21 cellular contexts compared by ENCODE assay signal in the genomic region with DNA sequence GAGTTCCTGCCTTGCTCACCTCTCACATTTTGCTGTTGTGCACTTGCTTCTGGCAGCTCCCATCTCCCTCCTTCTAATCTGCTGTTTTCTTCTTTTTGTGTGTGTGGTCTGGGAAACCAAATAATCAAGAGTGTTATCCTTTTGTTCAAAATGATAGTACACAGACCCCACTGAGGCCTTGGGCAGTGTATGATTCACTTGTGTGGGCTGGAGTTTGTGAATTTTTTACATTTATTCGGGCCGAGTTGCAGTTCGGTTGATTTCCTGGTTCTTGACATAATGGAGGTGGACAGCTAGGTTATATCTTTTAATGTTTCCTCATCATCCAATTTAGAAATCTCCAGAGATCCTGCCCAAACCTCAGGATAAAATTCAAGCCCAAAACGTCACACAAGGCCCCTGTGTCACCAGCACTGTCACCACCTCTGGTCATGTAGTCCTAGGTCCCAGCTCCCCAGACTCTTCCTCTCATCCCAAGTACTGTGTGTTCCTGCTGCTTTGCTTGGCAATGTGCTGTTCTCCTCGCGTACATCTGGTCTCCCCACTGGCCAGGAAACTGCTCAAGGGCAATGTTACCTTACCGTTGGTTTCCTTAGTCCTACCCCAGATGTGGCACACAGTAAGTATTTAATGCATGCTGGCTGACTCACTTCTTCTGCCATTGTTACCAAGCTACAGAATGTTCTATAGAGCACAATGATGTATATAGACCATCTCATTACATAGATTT. TPM values are rescaled to one million over a fixed set of nuclear protein-coding genes. Genes with fewer than 3 reads are reported as not detected.
DNase-seq lines count a peak whose midpoint lies in the region; ATAC-seq and TF ChIP-seq lines count a peak whose summit lies in the region.
"Had no signal": no experiment of that assay in that cellular context is flagged by ENCODE, and none has a peak within 500 bp of the region (broad histone marks: within the 10 kb centered on the region; RNA-seq: fewer than 3 reads in every experiment).

No MANE protein-coding gene starts in this region.

- H3K4me3 Mint-ChIP-seq in activated CD8-positive, alpha-beta T cell treated with anti-CD3 and anti-CD28 coated beads for 36 hours = no peak overlapping the region
- H3K4me3 Mint-ChIP-seq in activated CD8-positive, alpha-beta T cell treated with anti-CD3 and anti-CD28 coated beads, Interleukin-2, amount 10 ng/mL, durations not matched to agents 7 days and 5 days = no peak overlapping the region
- no peak overlapping the region for H3K4me3 Mint-ChIP-seq in natural killer cell treated with Interleukin-12 subunit alpha and Interleukin-12 subunit beta and Interleukin-15 and Interleukin-18, amount 100 ng/mL, for 72 hours
- H3K4me3 Mint-ChIP-seq: stimulated activated naive CD8-positive, alpha-beta T cell treated with anti-CD3 and anti-CD28 coated beads, Interleukin-15, Interleukin-2, amounts not matched to agents 100 ng/mL and 50 ng/mL, for 24 hours had no signal

- POLR2A ChIA-PET in activated CD8-positive, alpha-beta T cell treated with anti-CD3 and anti-CD28 coated beads for 36 hours (lab: Charles Lee) = no interaction called here
- POLR2A ChIA-PET in activated CD8-positive, alpha-beta T cell treated with anti-CD3 and anti-CD28 coated beads, Interleukin-2, amount 10 ng/mL, durations not matched to agents 7 days and 5 days (lab: Charles Lee) = no interaction called here

- DNase-seq in activated CD8-positive, alpha-beta T cell treated with anti-CD3 and anti-CD28 coated beads for 36 hours = no peak
- DNase-seq in activated CD8-positive, alpha-beta T cell treated with anti-CD3 and anti-CD28 coated beads, Interleukin-2, amount 10 ng/mL, durations not matched to agents 7 days and 5 days = no peak
- DNase-seq in astrocyte of the spinal cord (ENCODE audit: low read depth, low spot score) (peak; percentile 8), foreskin melanocyte (peak; percentile 33)
- DNase-seq in natural killer cell treated with Interleukin-12 subunit alpha and Interleukin-12 subunit beta and Interleukin-15 and Interleukin-18, amount 100 ng/mL, for 72 hours (ENCODE audit: low spot score) = no peak
- DNase-seq: activated CD4-positive, alpha-beta T cell treated with anti-CD3 and anti-CD28 coated beads for 48 hours; activated naive CD4-positive, alpha-beta T cell treated with anti-CD3 and anti-CD28 coated beads, Interleukin-2, amount 50 U/mL, for 16 hours; C1 segment of cervical spinal cord; DMS79 treated with DMSO at 0.1 percent for 48 hours; left ventricle myocardium superior; NCI-H187; NCI-H524; stimulated activated CD4-positive, alpha-beta T cell treated with anti-CD3 and anti-CD28 coated beads, Interleukin-15, amount 100 ng/mL, for 24 hours; T1000 had no signal

- H3K36me3 ChIP-seq in stomach smooth muscle (ENCODE audit: control insufficient read depth in 2 of 2, insufficient read depth in 2 of 2, low read length in 2 of 2) = no peaks in the 10 kb centered on the region
- H3K36me3 ChIP-seq: gastroesophageal sphincter, prostate gland had no signal

- no peak overlapping the region for H3K9ac ChIP-seq in stomach smooth muscle (ENCODE audit: low read length in 2 of 2)

- no peaks in the 10 kb centered on the region for H3K27me3 Mint-ChIP-seq in activated CD8-positive, alpha-beta T cell treated with anti-CD3 and anti-CD28 coated beads for 36 hours
- no peaks in the 10 kb centered on the region for H3K27me3 Mint-ChIP-seq in activated CD8-positive, alpha-beta T cell treated with anti-CD3 and anti-CD28 coated beads, Interleukin-2, amount 10 ng/mL, durations not matched to agents 7 days and 5 days (ENCODE audit: low read depth)
- no peaks in the 10 kb centered on the region for H3K27me3 Mint-ChIP-seq in natural killer cell treated with Interleukin-12 subunit alpha and Interleukin-12 subunit beta and Interleukin-15 and Interleukin-18, amount 100 ng/mL, for 72 hours
- H3K27me3 Mint-ChIP-seq: stimulated activated naive CD8-positive, alpha-beta T cell treated with anti-CD3 and anti-CD28 coated beads, Interleukin-15, Interleukin-2, amounts not matched to agents 100 ng/mL and 50 ng/mL, for 24 hours had no signal

- H3K4me1 Mint-ChIP-seq in activated CD8-positive, alpha-beta T cell treated with anti-CD3 and anti-CD28 coated beads for 36 hours (ENCODE audit: low read depth) = peaks cover 21% of the 10 kb centered on the region
- peaks cover 8% of the 10 kb centered on the region for H3K4me1 Mint-ChIP-seq in activated CD8-positive, alpha-beta T cell treated with anti-CD3 and anti-CD28 coated beads, Interleukin-2, amount 10 ng/mL, durations not matched to agents 7 days and 5 days (ENCODE audit: low read depth)
- peaks cover 9 to 12% of the 10 kb centered on the region in 2 donors for H3K4me1 Mint-ChIP-seq in natural killer cell treated with Interleukin-12 subunit alpha and Interleukin-12 subunit beta and Interleukin-15 and Interleukin-18, amount 100 ng/mL, for 72 hours (ENCODE audit: low read depth in 2 of 2)

- peak; percentile 10 for ATAC-seq in activated CD8-positive, alpha-beta T cell treated with anti-CD3 and anti-CD28 coated beads for 36 hours
- ATAC-seq in activated CD8-positive, alpha-beta T cell treated with anti-CD3 and anti-CD28 coated beads, Interleukin-2, amount 10 ng/mL, durations not matched to agents 7 days and 5 days = no peak
- ATAC-seq in HG03457 (IDR thresholded peaks at IDR 0.05; ENCODE audit: unreplicated experiment) (no peak), GM18511 (IDR thresholded peaks at IDR 0.05; ENCODE audit: unreplicated experiment) (no peak)
- no peak for ATAC-seq in natural killer cell treated with Interleukin-12 subunit alpha and Interleukin-12 subunit beta and Interleukin-15 and Interleukin-18, amount 100 ng/mL, for 72 hours
- ATAC-seq: gastroesophageal sphincter, left ventricle myocardium superior had no signal

- TF ChIP-seq CTCF in activated CD8-positive, alpha-beta T cell treated with anti-CD3 and anti-CD28 coated beads for 36 hours (IDR thresholded peaks at IDR 0.05) = no peak
- no peak for TF ChIP-seq CTCF in astrocyte of the spinal cord (IDR thresholded peaks at IDR 0.05; ENCODE audit: low read depth, low read length)

- no peaks in the 10 kb centered on the region for H3K27me3 ChIP-seq in stomach smooth muscle (ENCODE audit: control insufficient read depth in 1 of 2, insufficient read depth in 2 of 2, low read length in 2 of 2)
- H3K27me3 ChIP-seq: gastroesophageal sphincter had no signal

- H3K27ac ChIP-seq in stomach smooth muscle (ENCODE audit: low read length) = peak overlapping the region; percentile 53
- H3K27ac ChIP-seq: 22Rv1, gastroesophageal sphincter, prostate gland had no signal

- no peaks in the 10 kb centered on the region for H3K36me3 Mint-ChIP-seq in activated CD8-positive, alpha-beta T cell treated with anti-CD3 and anti-CD28 coated beads for 36 hours (ENCODE audit: low read depth)
- no peaks in the 10 kb centered on the region for H3K36me3 Mint-ChIP-seq in activated CD8-positive, alpha-beta T cell treated with anti-CD3 and anti-CD28 coated beads, Interleukin-2, amount 10 ng/mL, durations not matched to agents 7 days and 5 days (ENCODE audit: low read depth)
- no peaks in the 10 kb centered on the region for H3K36me3 Mint-ChIP-seq in natural killer cell treated with Interleukin-12 subunit alpha and Interleukin-12 subunit beta and Interleukin-15 and Interleukin-18, amount 100 ng/mL, for 72 hours

- H3K9me3 ChIP-seq in stomach smooth muscle (ENCODE audit: control insufficient read depth in 2 of 2, low read length in 2 of 2) = no peaks in the 10 kb centered on the region
- H3K9me3 ChIP-seq: gastroesophageal sphincter, prostate gland had no signal

- H3K9me3 Mint-ChIP-seq in activated CD8-positive, alpha-beta T cell treated with anti-CD3 and anti-CD28 coated beads for 36 hours = no peaks in the 10 kb centered on the region
- no peaks in the 10 kb centered on the region for H3K9me3 Mint-ChIP-seq in activated CD8-positive, alpha-beta T cell treated with anti-CD3 and anti-CD28 coated beads, Interleukin-2, amount 10 ng/mL, durations not matched to agents 7 days and 5 days (ENCODE audit: insufficient read depth)
- no peaks in the 10 kb centered on the region for H3K9me3 Mint-ChIP-seq in natural killer cell treated with Interleukin-12 subunit alpha and Interleukin-12 subunit beta and Interleukin-15 and Interleukin-18, amount 100 ng/mL, for 72 hours
- H3K9me3 Mint-ChIP-seq: stimulated activated naive CD8-positive, alpha-beta T cell treated with anti-CD3 and anti-CD28 coated beads, Interleukin-15, Interleukin-2, amounts not matched to agents 100 ng/mL and 50 ng/mL, for 24 hours had no signal

- CTCF ChIA-PET in activated CD8-positive, alpha-beta T cell treated with anti-CD3 and anti-CD28 coated beads for 36 hours (lab: Charles Lee) = no interaction called here
- CTCF ChIA-PET in activated CD8-positive, alpha-beta T cell treated with anti-CD3 and anti-CD28 coated beads, Interleukin-2, amount 10 ng/mL, durations not matched to agents 7 days and 5 days (lab: Charles Lee) = no interaction called here

- intact Hi-C loops in activated CD8-positive, alpha-beta T cell treated with anti-CD3 and anti-CD28 coated beads for 36 hours (cut with micrococcal nuclease) = no loop called here

- H3K27ac Mint-ChIP-seq in activated CD8-positive, alpha-beta T cell treated with anti-CD3 and anti-CD28 coated beads for 36 hours = no peak overlapping the region
- no peak overlapping the region for H3K27ac Mint-ChIP-seq in activated CD8-positive, alpha-beta T cell treated with anti-CD3 and anti-CD28 coated beads, Interleukin-2, amount 10 ng/mL, durations not matched to agents 7 days and 5 days
- no peak overlapping the region for H3K27ac Mint-ChIP-seq in natural killer cell treated with Interleukin-12 subunit alpha and Interleukin-12 subunit beta and Interleukin-15 and Interleukin-18, amount 100 ng/mL, for 72 hours
- H3K27ac Mint-ChIP-seq: stimulated activated naive CD8-positive, alpha-beta T cell treated with anti-CD3 and anti-CD28 coated beads, Interleukin-15, Interleukin-2, amounts not matched to agents 100 ng/mL and 50 ng/mL, for 24 hours had no signal

- in situ Hi-C loops in astrocyte of the spinal cord (cut with HindIII; ENCODE audit: low sequenced_read_pairs) = no loop called here

- peaks cover 15% of the 10 kb centered on the region for H3K4me1 ChIP-seq in stomach smooth muscle (ENCODE audit: control insufficient read depth, insufficient read depth, low read length)
- H3K4me1 ChIP-seq: prostate gland had no signal

- H3K4me3 ChIP-seq in astrocyte of the spinal cord (ENCODE audit: low read depth, low read length) (no peak overlapping the region), stomach smooth muscle (ENCODE audit: low read length in 2 of 2) (no peak overlapping the region)
- H3K4me3 ChIP-seq: gastroesophageal sphincter, prostate gland had no signal

RNA-seq across cellular contexts. Expression of a gene that starts 55.7 kb away (rescaled TPM):
- 10 to 100 TPM; 13.5 to 14.6 TPM for total RNA-seq in activated CD8-positive, alpha-beta T cell treated with anti-CD3 and anti-CD28 coated beads for 36 hours
- total RNA-seq in activated CD8-positive, alpha-beta T cell treated with anti-CD3 and anti-CD28 coated beads, Interleukin-2, amount 10 ng/mL, durations not matched to agents 7 days and 5 days = 10 to 100 TPM; 22.4 to 23.1 TPM
- total RNA-seq in natural killer cell treated with Interleukin-12 subunit alpha and Interleukin-12 subunit beta and Interleukin-15 and Interleukin-18, amount 100 ng/mL, for 72 hours = 10 to 100 TPM; 19.9 to 23.6 TPM

Comparison
In these comparisons a context has a peak if more than half of its experiments do, and no peak if none do; other contexts are left out.
1. DNase-seq: peak in astrocyte of the spinal cord (single experiment) and foreskin melanocyte (single experiment); none in activated CD8-positive, alpha-beta T cell treated with anti-CD3 and anti-CD28 coated beads for 36 hours (single experiment), activated CD8-positive, alpha-beta T cell treated with anti-CD3 and anti-CD28 coated beads, Interleukin-2, amount 10 ng/mL, durations not matched to agents 7 days and 5 days (single experiment) and natural killer cell treated with Interleukin-12 subunit alpha and Interleukin-12 subunit beta and Interleukin-15 and Interleukin-18, amount 100 ng/mL, for 72 hours (single experiment).